Comparison of ENCODE assay signal across 17 cellular contexts in genomic region chr20:57097245-57097935, GRCh38.
"Had no signal": no experiment of that assay in that cellular context is flagged by ENCODE, and none has a peak within 500 bp of the region (broad histone marks: within the 10 kb centered on the region; RNA-seq: fewer than 3 reads in every experiment).

No MANE protein-coding gene starts in this region.

- H3K27ac Mint-ChIP-seq: activated T-helper 2 cell treated with anti-CD3 and anti-CD28 coated beads, Interferon-gamma antibody, Interleukin-2, Interleukin-4, amounts not matched to agents 10 μg/mL and 5 μg/mL and 100 μg/mL, durations not matched to agents 14 hours and 24 hours and 36 hours; effector memory CD8-positive, alpha-beta T cell; memory B cell; natural killer cell; stimulated activated effector memory CD8-positive, alpha-beta T cell treated with anti-CD3 and anti-CD28 coated beads, Interleukin-12 subunit alpha, Interleukin-12 subunit beta, amount 100 ng/mL, for 72 hours had no signal

- H3K36me3 Mint-ChIP-seq: memory B cell, natural killer cell had no signal

- DNase-seq: activated CD4-positive, alpha-beta T cell treated with anti-CD3 and anti-CD28 coated beads for 1 hour; activated CD4-positive, alpha-beta T cell treated with anti-CD3 and anti-CD28 coated beads, Interleukin-2, amount 50 U/mL, for 48 hours; activated naive CD4-positive, alpha-beta T cell treated with anti-CD3 and anti-CD28 coated beads, Interleukin-2, amount 50 U/mL, for 16 hours; dermis blood vessel endothelial cell; effector memory CD8-positive, alpha-beta T cell; gastrocnemius medialis; heart right ventricle; natural killer cell; occipital lobe; T-helper 9 cell had no signal

- H3K9me3 Mint-ChIP-seq: activated T-helper 2 cell treated with anti-CD3 and anti-CD28 coated beads, Interferon-gamma antibody, Interleukin-2, Interleukin-4, amounts not matched to agents 10 μg/mL and 5 μg/mL and 100 μg/mL, durations not matched to agents 14 hours and 24 hours and 36 hours; effector memory CD8-positive, alpha-beta T cell; memory B cell; natural killer cell; stimulated activated effector memory CD8-positive, alpha-beta T cell treated with anti-CD3 and anti-CD28 coated beads, Interleukin-12 subunit alpha, Interleukin-12 subunit beta, amount 100 ng/mL, for 72 hours had no signal

- H3K9me3 ChIP-seq: gastrocnemius medialis, heart right ventricle, prostate gland, tibial nerve, vagina had no signal

- H3K27me3 ChIP-seq: gastrocnemius medialis, tibial nerve, vagina had no signal

- H3K4me3 ChIP-seq: gastrocnemius medialis, heart right ventricle, prostate gland, tibial nerve, vagina had no signal

- ATAC-seq: effector memory CD8-positive, alpha-beta T cell; gastrocnemius medialis; left lobe of liver; natural killer cell; stimulated activated effector memory CD8-positive, alpha-beta T cell treated with anti-CD3 and anti-CD28 coated beads, Interleukin-12 subunit alpha, Interleukin-12 subunit beta, amount 100 ng/mL, for 72 hours had no signal

- H3K36me3 ChIP-seq: gastrocnemius medialis, heart right ventricle, prostate gland, tibial nerve, vagina had no signal

- H3K4me1 ChIP-seq: gastrocnemius medialis, heart right ventricle, prostate gland had no signal

- H3K4me3 Mint-ChIP-seq: effector memory CD8-positive, alpha-beta T cell; memory B cell; natural killer cell; stimulated activated effector memory CD8-positive, alpha-beta T cell treated with anti-CD3 and anti-CD28 coated beads, Interleukin-12 subunit alpha, Interleukin-12 subunit beta, amount 100 ng/mL, for 72 hours had no signal

- H3K27ac ChIP-seq: gastrocnemius medialis, heart right ventricle, prostate gland, tibial nerve, vagina had no signal
